ENCODE assay signal across 27 cellular contexts in genomic region chr1:29626066-29626465, GRCh38.
"Had no signal": no experiment of that assay in that cellular context is flagged by ENCODE, and none has a peak within 500 bp of the region (broad histone marks: within the 10 kb centered on the region; RNA-seq: fewer than 3 reads in every experiment).

No MANE protein-coding gene starts in this region.

- DNase-seq: cerebellar nuclear complex; dorsolateral prefrontal cortex; effector CD8-positive, alpha-beta T cell; esophagus squamous epithelium; foreskin melanocyte; glutamatergic neuron; heart right ventricle; hypothalamus; immature natural killer cell; naive B cell; retina; right lobe of liver; small intestine; stimulated activated CD4-positive, alpha-beta T cell treated with anti-CD3 and anti-CD28 coated beads, Interleukin-12 subunit alpha, Interleukin-12 subunit beta, amount 100 ng/mL, for 4 hours; stimulated activated CD4-positive, alpha-beta T cell treated with anti-CD3 and anti-CD28 coated beads, Interleukin-1b, Interleukin-23, amount 100 ng/mL, for 48 hours; stimulated activated CD4-positive, alpha-beta T cell treated with anti-CD3 and anti-CD28 coated beads, Interleukin-4, amount 100 ng/mL, for 1 hour; stimulated activated CD8-positive, alpha-beta memory T cell treated with anti-CD3 and anti-CD28 coated beads, Interleukin-4, amount 100 ng/mL, for 48 hours; stimulated activated naive CD4-positive, alpha-beta T cell; stomach; thyroid gland; trophoblast cell had no signal

- H3K36me3 ChIP-seq: esophagus squamous epithelium, heart right ventricle, right lobe of liver, stomach, thyroid gland, vagina had no signal

- H3K27ac ChIP-seq: dorsolateral prefrontal cortex, esophagus squamous epithelium, heart right ventricle, right lobe of liver, stomach, thyroid gland, vagina had no signal

- H3K4me3 Mint-ChIP-seq: immature natural killer cell; memory B cell; naive B cell; natural killer cell treated with Interleukin-12 subunit alpha and Interleukin-12 subunit beta and Interleukin-15 and Interleukin-18, amount 100 ng/mL, for 72 hours; neural crest cell had no signal

- H3K9me3 ChIP-seq: esophagus squamous epithelium, right lobe of liver, thyroid gland, vagina had no signal

- H3K27me3 ChIP-seq: right lobe of liver, thyroid gland, vagina had no signal

- H3K9me3 Mint-ChIP-seq: natural killer cell treated with Interleukin-12 subunit alpha and Interleukin-12 subunit beta and Interleukin-15 and Interleukin-18, amount 100 ng/mL, for 72 hours; neural crest cell had no signal

- H3K4me1 Mint-ChIP-seq: immature natural killer cell, memory B cell, naive B cell, neural crest cell had no signal

- H3K36me3 Mint-ChIP-seq: memory B cell; naive B cell; natural killer cell treated with Interleukin-12 subunit alpha and Interleukin-12 subunit beta and Interleukin-15 and Interleukin-18, amount 100 ng/mL, for 72 hours had no signal

- ATAC-seq: heart right ventricle; left lobe of liver; natural killer cell treated with Interleukin-12 subunit alpha and Interleukin-12 subunit beta and Interleukin-15 and Interleukin-18, amount 100 ng/mL, for 72 hours; right lobe of liver had no signal

- H3K27ac Mint-ChIP-seq: immature natural killer cell; memory B cell; natural killer cell treated with Interleukin-12 subunit alpha and Interleukin-12 subunit beta and Interleukin-15 and Interleukin-18, amount 100 ng/mL, for 72 hours had no signal

- H3K4me3 ChIP-seq: dorsolateral prefrontal cortex, esophagus squamous epithelium, heart right ventricle, lung, right lobe of liver, stomach, thyroid gland, vagina had no signal

- H3K4me1 ChIP-seq: esophagus squamous epithelium, heart right ventricle, right lobe of liver, stomach, thyroid gland, vagina had no signal
